Comparison of ENCODE assay signal across 18 cellular contexts in the genomic region with DNA sequence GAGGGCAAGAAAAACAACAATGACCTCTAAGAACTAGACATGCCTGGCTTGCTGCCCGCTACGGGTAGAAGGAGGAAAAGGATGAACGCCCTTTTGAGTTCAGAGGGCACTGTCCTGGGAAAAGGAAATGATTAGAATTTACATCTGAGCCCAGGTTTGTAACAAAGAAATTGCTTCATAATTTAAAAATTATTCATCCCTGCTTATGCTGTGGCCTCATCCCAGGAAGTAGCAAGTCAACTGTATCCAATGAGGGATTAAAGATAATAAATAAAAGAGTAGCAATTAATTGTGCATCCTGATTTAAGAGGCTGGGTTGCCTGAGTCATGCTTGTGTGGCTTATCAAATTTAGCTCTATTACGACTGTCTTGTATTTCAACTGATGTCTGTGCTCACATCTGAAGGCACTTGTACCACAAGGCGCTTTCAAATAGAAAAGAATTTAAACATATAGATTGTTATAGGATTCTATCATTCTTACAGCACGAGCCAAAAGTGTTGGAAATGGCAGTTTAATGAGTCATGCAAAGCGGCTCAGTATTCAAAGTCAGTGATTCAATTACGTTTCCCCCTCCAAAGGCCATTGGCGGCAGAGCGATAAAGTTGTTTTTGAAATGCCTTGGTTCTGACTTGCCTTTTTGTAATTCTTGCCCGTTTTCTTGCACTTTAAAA. TPM values are rescaled to one million over a fixed set of nuclear protein-coding genes. Genes with fewer than 3 reads are reported as not detected.
DNase-seq lines count a peak whose midpoint lies in the region; ATAC-seq and TF ChIP-seq lines count a peak whose summit lies in the region.
"Had no signal": no experiment of that assay in that cellular context is flagged by ENCODE, and none has a peak within 500 bp of the region (broad histone marks: within the 10 kb centered on the region; RNA-seq: fewer than 3 reads in every experiment).

No MANE protein-coding gene starts in this region.

- DNase-seq in EL = peak; percentile 82
- DNase-seq in T1000 (lab: John Stamatoyannopoulos, UW) = peak; percentile 12
- DNase-seq in fibroblast of lung (ENCODE audit: low read depth in 2 of 2) = peak; percentile 64 to 93
- DNase-seq in posterior vena cava (ENCODE audit: low spot score) = peak; percentile 64
- DNase-seq: body of pancreas; NCI-H1092; OCI-M1; stimulated activated CD4-positive, alpha-beta T cell treated with anti-CD3 and anti-CD28 coated beads, Interleukin-4, amount 100 ng/mL, for 24 hours; stimulated activated naive CD4-positive, alpha-beta T cell; T-helper 1 cell had no signal

- H3K4me3 Mint-ChIP-seq in activated T-helper 17 cell treated with anti-CD3 and anti-CD28 coated beads, Interleukin-2, amount 50 U/mL, for 72 hours = no peak overlapping the region
- H3K4me3 Mint-ChIP-seq: activated T-helper 1 cell treated with anti-CD3 and anti-CD28 coated beads, Interleukin-12 subunit alpha, Interleukin-12 subunit beta, Interleukin-2, Interleukin-4 antibody, amounts not matched to agents 30 ng/mL and 10 ng/mL and 1 ng/mL, durations not matched to agents 14 hours and 24 hours and 36 hours had no signal

- H3K9ac ChIP-seq in fibroblast of lung (ENCODE audit: insufficient read depth, low read length) = no peak overlapping the region

- H3K36me3 ChIP-seq in fibroblast of lung (ENCODE audit: control insufficient read depth, insufficient read depth, low read length) = no peaks in the 10 kb centered on the region

- H3K27ac Mint-ChIP-seq in activated T-helper 17 cell treated with anti-CD3 and anti-CD28 coated beads, Interleukin-2, amount 50 U/mL, for 72 hours = no peak overlapping the region
- H3K27ac Mint-ChIP-seq: activated T-helper 1 cell treated with anti-CD3 and anti-CD28 coated beads, Interleukin-12 subunit alpha, Interleukin-12 subunit beta, Interleukin-2, Interleukin-4 antibody, amounts not matched to agents 30 ng/mL and 10 ng/mL and 1 ng/mL, durations not matched to agents 14 hours and 24 hours and 36 hours had no signal

- no peak overlapping the region for H3K4me3 ChIP-seq in fibroblast of lung (replicated peaks in 1 of 4; ENCODE audit: control extremely low read depth in 1 of 4, insufficient read depth in 1 of 4, low read depth in 3 of 4, low read length in 4 of 4)
- H3K4me3 ChIP-seq: body of pancreas had no signal

- no peak overlapping the region for H3K27ac ChIP-seq in fibroblast of lung (ENCODE audit: insufficient read depth, low read length)
- H3K27ac ChIP-seq: body of pancreas, C4-2B had no signal

- H3K4me1 Mint-ChIP-seq in activated T-helper 17 cell treated with anti-CD3 and anti-CD28 coated beads, Interleukin-2, amount 50 U/mL, for 72 hours = no peaks in the 10 kb centered on the region

- H3K36me3 Mint-ChIP-seq in activated T-helper 17 cell treated with anti-CD3 and anti-CD28 coated beads, Interleukin-2, amount 50 U/mL, for 72 hours (ENCODE audit: low read depth) = no peaks in the 10 kb centered on the region

- no peaks in the 10 kb centered on the region for H3K79me2 ChIP-seq in fibroblast of lung (ENCODE audit: control insufficient read depth, insufficient read depth, low read length)

- H3K9me3 ChIP-seq in fibroblast of lung (ENCODE audit: control insufficient read depth, insufficient read depth, low read depth, low read length) = no peaks in the 10 kb centered on the region
- H3K9me3 ChIP-seq: body of pancreas had no signal

- H3K4me2 ChIP-seq in fibroblast of lung (ENCODE audit: extremely low read depth, insufficient read depth, low read length) = no peak overlapping the region

- TF ChIP-seq CTCF in fibroblast of lung (conservative IDR thresholded peaks at IDR 0.05 in 1 of 2, IDR thresholded peaks at IDR 0.05 in 1 of 2; ENCODE audit: low read depth in 1 of 2, low read length in 2 of 2) = no peak

- no peak for ATAC-seq in GM21717 (IDR thresholded peaks at IDR 0.05; ENCODE audit: unreplicated experiment)
- ATAC-seq in activated T-helper 17 cell treated with anti-CD3 and anti-CD28 coated beads, Interleukin-2, amount 50 U/mL, for 72 hours (replicated peaks) = no peak
- no peak for ATAC-seq in GM18867 (IDR thresholded peaks at IDR 0.05; ENCODE audit: unreplicated experiment)
- no peak for ATAC-seq in HG02678 (IDR thresholded peaks at IDR 0.05; ENCODE audit: unreplicated experiment)
- ATAC-seq: body of pancreas had no signal

- no peaks in the 10 kb centered on the region for H4K20me1 ChIP-seq in fibroblast of lung (ENCODE audit: control insufficient read depth, extremely low read depth, insufficient read depth, low read length)

- intact Hi-C loops in posterior vena cava (cut with DNase I) = no loop called here

- no peaks in the 10 kb centered on the region for H3K4me1 ChIP-seq in fibroblast of lung (ENCODE audit: control insufficient read depth, extremely low read depth, insufficient read depth, low read length)
- H3K4me1 ChIP-seq: body of pancreas had no signal

- H3K9me3 Mint-ChIP-seq in activated T-helper 17 cell treated with anti-CD3 and anti-CD28 coated beads, Interleukin-2, amount 50 U/mL, for 72 hours = no peaks in the 10 kb centered on the region
- H3K9me3 Mint-ChIP-seq: activated T-helper 1 cell treated with anti-CD3 and anti-CD28 coated beads, Interleukin-12 subunit alpha, Interleukin-12 subunit beta, Interleukin-2, Interleukin-4 antibody, amounts not matched to agents 30 ng/mL and 10 ng/mL and 1 ng/mL, durations not matched to agents 14 hours and 24 hours and 36 hours had no signal

- peaks cover 27% of the 10 kb centered on the region for H3K27me3 Mint-ChIP-seq in activated T-helper 17 cell treated with anti-CD3 and anti-CD28 coated beads, Interleukin-2, amount 50 U/mL, for 72 hours

- no peaks in the 10 kb centered on the region for H3K27me3 ChIP-seq in fibroblast of lung (ENCODE audit: control insufficient read depth, insufficient read depth, low read length)
- H3K27me3 ChIP-seq: body of pancreas had no signal

- H2AFZ ChIP-seq in fibroblast of lung (ENCODE audit: low read length) = no peak overlapping the region

RNA-seq across cellular contexts. Expression of a gene that starts 40.0 kb away (rescaled TPM):
- total RNA-seq in fibroblast of lung (not detected in 2 replicates), posterior vena cava (not detected)
- not detected in 2 replicates for polyA plus RNA-seq in fibroblast of lung
- not detected in 2 replicates for polyA plus RNA-seq in fibroblast of lung (2012)
- not detected in 2 replicates for polyA minus RNA-seq in fibroblast of lung (ENCODE audit: low replicate concordance)
- under 1 TPM in 1 of 2 donors, not detected in 1; 0.26 TPM for total RNA-seq in activated T-helper 17 cell treated with anti-CD3 and anti-CD28 coated beads, Interleukin-2, amount 50 U/mL, for 72 hours
- total RNA-seq: activated T-helper 1 cell treated with anti-CD3 and anti-CD28 coated beads, Interleukin-12 subunit alpha, Interleukin-12 subunit beta, Interleukin-2, Interleukin-4 antibody, amounts not matched to agents 30 ng/mL and 10 ng/mL and 1 ng/mL, durations not matched to agents 14 hours and 24 hours and 36 hours; body of pancreas; G401; mucosa of gallbladder had no signal

Comparison
In these comparisons a context has a peak if more than half of its experiments do, and no peak if none do; other contexts are left out.
1. DNase-seq: peak in every context shown above with its lines; median percentile 82 in EL; 78 in fibroblast of lung; 64 in posterior vena cava; 12 in T1000.